ENCODE assay signal across 31 cellular contexts in the genomic region with DNA sequence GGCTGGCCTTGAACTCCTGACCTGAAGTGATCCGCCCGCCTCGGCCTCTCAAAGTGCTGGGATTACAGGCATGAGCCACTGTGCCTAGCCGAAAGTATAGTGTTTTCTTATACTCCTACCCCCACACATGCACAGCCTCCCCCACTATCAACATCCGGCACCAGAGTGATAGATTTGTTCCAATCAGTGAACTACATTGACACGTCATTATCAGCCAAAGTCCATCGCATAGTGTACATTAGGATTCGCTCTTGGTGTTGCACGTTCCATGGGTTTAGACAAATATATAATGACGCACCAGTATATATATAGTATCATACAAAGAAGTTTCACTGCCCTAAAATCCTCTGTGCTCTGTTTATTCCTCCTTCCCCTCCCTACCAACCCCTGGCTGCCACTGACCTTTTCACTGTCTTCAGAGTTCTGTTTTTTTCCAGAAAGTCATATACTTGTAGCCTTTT. TPM values are rescaled to one million over a fixed set of nuclear protein-coding genes. Genes with fewer than 3 reads are reported as not detected.
DNase-seq lines count a peak whose midpoint lies in the region; ATAC-seq, FAIRE-seq and TF ChIP-seq lines count a peak whose summit lies in the region.
"Had no signal": no experiment of that assay in that cellular context is flagged by ENCODE, and none has a peak within 500 bp of the region (broad histone marks: within the 10 kb centered on the region; RNA-seq: fewer than 3 reads in every experiment).

No MANE protein-coding gene starts in this region.

- H3K4me3 Mint-ChIP-seq in GM23338, result no peak overlapping the region
- H3K4me3 Mint-ChIP-seq: activated T-helper 17 cell treated with anti-CD3 and anti-CD28 coated beads, Interleukin-2, amount 50 U/mL, for 72 hours; naive thymus-derived CD8-positive, alpha-beta T cell had no signal

- no peaks in the 10 kb centered on the region for H3K9me1 ChIP-seq in K562 (ENCODE audit: control insufficient read depth, insufficient read depth, low read length)

- no peaks in the 10 kb centered on the region for H3K9me2 ChIP-seq in GM23338 (ENCODE audit: insufficient read depth)

- no TSS peak for BruUV-seq in K562 (replicated peaks; lab: Mats Ljungman, UMichigan)

- no peaks in the 10 kb centered on the region for H4K20me1 ChIP-seq in K562 (replicated peaks; ENCODE audit: control insufficient read depth, insufficient read depth, low read length)
- H4K20me1 ChIP-seq in GM23338 (replicated peaks; ENCODE audit: insufficient read depth), result no peaks in the 10 kb centered on the region

- POLR2A ChIA-PET in K562 (lab: Yijun Ruan, JAX), result no interaction called here

- no peaks in the 10 kb centered on the region for H3K4me1 ChIP-seq in left ventricle myocardium inferior
- no peaks in the 10 kb centered on the region; a peak in 2 of 5 replicates for H3K4me1 ChIP-seq in K562 (replicated peaks in 1 of 2; ENCODE audit: control insufficient read depth in 2 of 2, insufficient read depth in 2 of 2, low read length in 2 of 2)
- peaks cover 8% of the 10 kb centered on the region for H3K4me1 ChIP-seq in lower lobe of right lung
- no peaks in the 10 kb centered on the region for H3K4me1 ChIP-seq in GM23338 (ENCODE audit: insufficient read depth)
- H3K4me1 ChIP-seq: ascending aorta, Caco-2 had no signal

- no peak overlapping the region for H3K4me2 ChIP-seq in K562 (ENCODE audit: insufficient read depth, low read length)
- H3K4me2 ChIP-seq in GM23338, result no peak overlapping the region

- H3K9me3 ChIP-seq in left ventricle myocardium inferior (replicated peaks), result no peaks in the 10 kb centered on the region
- H3K9me3 ChIP-seq in K562 (replicated peaks; ENCODE audit: control insufficient read depth, insufficient read depth, low read depth, low read length), result no peaks in the 10 kb centered on the region
- no peaks in the 10 kb centered on the region for H3K9me3 ChIP-seq in lower lobe of right lung
- H3K9me3 ChIP-seq: ascending aorta, Caco-2 had no signal

- H3K27me3 ChIP-seq in left ventricle myocardium inferior (ENCODE audit: low read depth) (peaks cover 50% of the 10 kb centered on the region), K562 (ENCODE audit: control insufficient read depth in 2 of 2, insufficient read depth in 2 of 2, low read length in 2 of 2) (peaks cover 8 to 21% of the 10 kb centered on the region in 2 experiments; a peak in 4 of 5 replicates), lower lobe of right lung (ENCODE audit: low read depth) (no peaks in the 10 kb centered on the region), GM23338 (ENCODE audit: insufficient read depth) (no peaks in the 10 kb centered on the region)
- H3K27me3 ChIP-seq: ascending aorta had no signal

- H2AFZ ChIP-seq in K562 (ENCODE audit: low read depth, low read length) (no peak overlapping the region), GM23338 (no peak overlapping the region)
- H2AFZ ChIP-seq: GM23248 had no signal

- no peak for FAIRE-seq in K562 (lab: Jason Lieb, UNC)
- FAIRE-seq: GM12878 had no signal

- H3K4me1 Mint-ChIP-seq in GM23338, result no peaks in the 10 kb centered on the region
- H3K4me1 Mint-ChIP-seq: activated T-helper 17 cell treated with anti-CD3 and anti-CD28 coated beads, Interleukin-2, amount 50 U/mL, for 72 hours had no signal

- H3K27ac Mint-ChIP-seq in GM23338, result no peak overlapping the region
- H3K27ac Mint-ChIP-seq: activated naive CD4-positive, alpha-beta T cell treated with anti-CD3 and anti-CD28 coated beads, Interleukin-2, amount 50 U/mL, for 72 hours; activated T-helper 17 cell treated with anti-CD3 and anti-CD28 coated beads, Interleukin-2, amount 50 U/mL, for 72 hours had no signal

- no peak for TF ChIP-seq RAD21 in K562 (CRISPR knock-in tag; conservative IDR thresholded peaks at IDR 0.05 in 1 of 2, IDR thresholded peaks at IDR 0.05 in 1 of 2)

- H3K9ac ChIP-seq in K562 (ENCODE audit: insufficient read depth in 1 of 2, low read depth in 2 of 2, low read length in 2 of 2), result no peak overlapping the region
- H3K9ac ChIP-seq: GM23248 had no signal

- ATAC-seq in left cardiac atrium, result peak; percentile 15 to 47
- no peak; the same call in 2 of the 3 replicates for ATAC-seq in K562
- peak; percentile 58 to 86 for ATAC-seq in lower lobe of right lung
- no peak for ATAC-seq in GM23338
- ATAC-seq in HG03025 (IDR thresholded peaks at IDR 0.05; ENCODE audit: low FRiP score, unreplicated experiment), result no peak
- ATAC-seq: activated naive CD4-positive, alpha-beta T cell treated with anti-CD3 and anti-CD28 coated beads, Interleukin-2, amount 50 U/mL, for 72 hours; activated T-helper 17 cell treated with anti-CD3 and anti-CD28 coated beads, Interleukin-2, amount 50 U/mL, for 72 hours; GM12878; naive thymus-derived CD8-positive, alpha-beta T cell had no signal

- H3K36me3 Mint-ChIP-seq in GM23338 (ENCODE audit: low read depth), result no peaks in the 10 kb centered on the region
- H3K36me3 Mint-ChIP-seq: activated naive CD4-positive, alpha-beta T cell treated with anti-CD3 and anti-CD28 coated beads, Interleukin-2, amount 50 U/mL, for 72 hours; naive thymus-derived CD8-positive, alpha-beta T cell had no signal

- H3K36me3 ChIP-seq in left ventricle myocardium inferior (no peaks in the 10 kb centered on the region), K562 (ENCODE audit: control insufficient read depth, insufficient read depth, low read length) (no peaks in the 10 kb centered on the region), lower lobe of right lung (no peaks in the 10 kb centered on the region), GM23338 (ENCODE audit: insufficient read depth) (no peaks in the 10 kb centered on the region)
- H3K36me3 ChIP-seq: ascending aorta, WERI-Rb-1 had no signal

- DNase-seq in left cardiac atrium (no peak), left ventricle myocardium inferior (no peak), K562 (ENCODE audit: extremely low read depth in 1 of 4, low spot score in 3 of 4) (peak in 1 of 4 experiments; percentile 24), lower lobe of right lung (no peak), GM23338 (ENCODE audit: low spot score) (no peak), mesenteric fat pad (ENCODE audit: low spot score) (no peak), epidermal melanocyte (ENCODE audit: insufficient read length, low spot score) (no peak)
- DNase-seq: activated CD4-positive, alpha-beta T cell treated with anti-CD3 and anti-CD28 coated beads, Interleukin-2, amount 50 U/mL, for 1 hour; central memory CD4-positive, alpha-beta T cell; DMS79 treated with DMSO at 0.1 percent for 48 hours; foreskin fibroblast; GM23248; hippocampal formation; mesenchymal stem cell; naive thymus-derived CD8-positive, alpha-beta T cell; NCI-H1436 treated with DMSO at 0.1 percent for 48 hours; NCI-H748 treated with DMSO at 0.1 percent for 48 hours; SHP77 treated with DMSO at 0.1 percent for 48 hours; stimulated activated CD4-positive, alpha-beta T cell treated with anti-CD3 and anti-CD28 coated beads, Interleukin-15, amount 100 ng/mL, for 24 hours; T-helper 1 cell; WERI-Rb-1 had no signal

- H3K9me3 Mint-ChIP-seq in GM23338, result no peaks in the 10 kb centered on the region
- H3K9me3 Mint-ChIP-seq: activated naive CD4-positive, alpha-beta T cell treated with anti-CD3 and anti-CD28 coated beads, Interleukin-2, amount 50 U/mL, for 72 hours; activated T-helper 17 cell treated with anti-CD3 and anti-CD28 coated beads, Interleukin-2, amount 50 U/mL, for 72 hours; naive thymus-derived CD8-positive, alpha-beta T cell had no signal

- H3F3A ChIP-seq in GM23338 (replicated peaks; ENCODE audit: low read depth), result 0 out of 2 replicates have a peak, but pooled peaks cover 2% of the 10 kb centered on the region

- TF ChIP-seq CTCF in left ventricle myocardium inferior (IDR thresholded peaks at IDR 0.05; ENCODE audit: borderline replicate concordance), result no peak
- no peak for TF ChIP-seq CTCF in K562 (IDR thresholded peaks at IDR 0.05 in 2 of 3, conservative IDR thresholded peaks at IDR 0.05 in 1 of 3; ENCODE audit: insufficient read depth in 2 of 3, low read depth in 1 of 3, low read length in 3 of 3)
- TF ChIP-seq CTCF in lower lobe of right lung (IDR thresholded peaks at IDR 0.05), result no peak
- TF ChIP-seq CTCF in GM23338 (conservative IDR thresholded peaks at IDR 0.05; ENCODE audit: low read depth in 2 of 2), result no peak

- intact Hi-C loops in left cardiac atrium (cut with DNase I), result no loop called here
- intact Hi-C loops in left ventricle myocardium inferior (cut with micrococcal nuclease), result no loop called here
- intact Hi-C loops in K562 (cut with micrococcal nuclease), result no loop called here
- intact Hi-C loops in lower lobe of right lung (cut with DNase I), result no loop called here

- no peak for TF ChIP-seq EP300 in K562 (IDR thresholded peaks at IDR 0.05; ENCODE audit: low read length)

- 2% methylated on average over 10 of the region's 10 CpGs for WGBS in K562 (ENCODE audit: insufficient coverage, low coverage, missing lambda C conversion rate)

- TF ChIP-seq POLR2A in K562 (conservative IDR thresholded peaks at IDR 0.05), result no peak

- CTCF ChIA-PET in K562 (lab: Yijun Ruan, JAX; ENCODE audit: low intra/inter-chr PET ratio), result no interaction called here

- H3K27ac ChIP-seq in left ventricle myocardium inferior (replicated peaks) (no peak overlapping the region), K562 (ENCODE audit: extremely low read depth, low read depth, low read length) (no peak overlapping the region), lower lobe of right lung (no peak overlapping the region), GM23338 (ENCODE audit: low read depth) (no peak overlapping the region)
- H3K27ac ChIP-seq: ascending aorta, GM23248, WERI-Rb-1 had no signal

- no peak overlapping the region for H3K4me3 ChIP-seq in left ventricle myocardium inferior
- no peak overlapping the region for H3K4me3 ChIP-seq in K562
- H3K4me3 ChIP-seq in lower lobe of right lung, result no peak overlapping the region
- no peak overlapping the region for H3K4me3 ChIP-seq in GM23338
- H3K4me3 ChIP-seq: ascending aorta, GM12878, GM23248 had no signal

- H3K27me3 Mint-ChIP-seq in GM23338 (ENCODE audit: insufficient read depth, low read depth, poor library complexity), result peaks cover 3% of the 10 kb centered on the region

- in situ Hi-C loops in K562 (cut with MboI), result no loop called here

- H3K79me2 ChIP-seq in K562 (ENCODE audit: control insufficient read depth, insufficient read depth, low read length), result no peaks in the 10 kb centered on the region
- H3K79me2 ChIP-seq in GM23338 (replicated peaks; ENCODE audit: insufficient read depth), result no peaks in the 10 kb centered on the region

RNA-seq across cellular contexts. Expression of a gene that starts 11.9 kb away (rescaled TPM):
- total RNA-seq in left cardiac atrium (not detected), left ventricle myocardium inferior (not detected), K562 (2014; rRNA removed) (not detected in 2 replicates), K562 (2014; rRNA removed; fragmentation: Illumina TruSeq; extraction: Trizol) (not detected in 2 replicates), K562 (2015; rRNA removed; fragmentation: Illumina TruSeq; extraction: Trizol) (not detected in 2 replicates), K562 (2021) (not detected in 2 replicates), lower lobe of right lung (not detected), mesenteric fat pad (not detected)
- not detected in 2 replicates for total RNA-seq in K562 (2011; cell fraction: chromatin; rRNA removed; ENCODE audit: low replicate concordance)
- total RNA-seq in K562 (2011; cell fraction: nucleolus; rRNA removed), result not detected in 2 replicates
- total RNA-seq in K562 (2011; cell fraction: nucleoplasm; rRNA removed), result not detected in 2 replicates
- polyA plus RNA-seq in K562 (2011; rRNA removed) (not detected in 2 replicates), K562 (2014; fragmentation: Illumina TruSeq; extraction: Trizol) (not detected in 2 replicates), K562 (2014; fragmentation: Nextera tagmentation; extraction: Ambion mirVana) (not detected), K562 (2014; rRNA removed) (not detected in 2 replicates), GM23338 (2016; fragmentation: Nextera tagmentation; extraction: Ambion mirVana) (not detected in 2 replicates)
- polyA plus RNA-seq in K562 (2011; cell fraction: cytosol; rRNA removed), result not detected in 2 replicates
- polyA plus RNA-seq in K562 (2011; cell fraction: nucleus; rRNA removed), result not detected in 2 replicates
- polyA plus RNA-seq in K562 (2012), result not detected in 2 replicates
- polyA minus RNA-seq in K562 (2011; rRNA and poly(A)+ RNA removed), result not detected in 2 replicates
- polyA minus RNA-seq in K562 (2011; cell fraction: cytosol; rRNA and poly(A)+ RNA removed), result not detected in 2 replicates
- not detected in 2 replicates for polyA minus RNA-seq in K562 (2011; cell fraction: nucleus; rRNA and poly(A)+ RNA removed)
- not detected in 2 replicates for total RNA-seq in GM23338 (2014; rRNA removed; shearing (Covaris generic))
- total RNA-seq: activated naive CD4-positive, alpha-beta T cell treated with anti-CD3 and anti-CD28 coated beads, Interleukin-2, amount 50 U/mL, for 72 hours; activated T-helper 17 cell treated with anti-CD3 and anti-CD28 coated beads, Interleukin-2, amount 50 U/mL, for 72 hours; ascending aorta; epithelial cell of proximal tubule; GM23248; naive thymus-derived CD8-positive, alpha-beta T cell; osteocyte; urinary bladder had no signal
- polyA plus RNA-seq: BJ; GM12878; GM23248; naive thymus-derived CD8-positive, alpha-beta T cell had no signal

RNA-seq across cellular contexts. Expression of a gene that starts 20.1 kb away (rescaled TPM):
- total RNA-seq in left cardiac atrium, result 1 to 10 TPM; 6.5 to 8.2 TPM
- total RNA-seq in left ventricle myocardium inferior, result 3.1 TPM
- 0.28 TPM in 1 of 2 replicates, not detected in the other for total RNA-seq in K562 (2011; cell fraction: chromatin; rRNA removed; ENCODE audit: low replicate concordance)
- 1.5 TPM in 1 of 2 replicates, not detected in the other for total RNA-seq in K562 (2011; cell fraction: nucleolus; rRNA removed)
- 0.31 and 0.51 TPM in 2 replicates for total RNA-seq in K562 (2011; cell fraction: nucleoplasm; rRNA removed)
- 0.05 TPM in 1 of 2 replicates, not detected in the other for total RNA-seq in K562 (2014; rRNA removed)
- not detected in 2 replicates for total RNA-seq in K562 (2014; rRNA removed; fragmentation: Illumina TruSeq; extraction: Trizol)
- 0.22 TPM in 1 of 2 replicates, not detected in the other for total RNA-seq in K562 (2015; rRNA removed; fragmentation: Illumina TruSeq; extraction: Trizol)
- 0.25 and 0.55 TPM in 2 replicates for total RNA-seq in K562 (2021)
- 0.24 and 0.30 TPM in 2 replicates for polyA plus RNA-seq in K562 (2011; rRNA removed)
- polyA plus RNA-seq in K562 (2011; cell fraction: cytosol; rRNA removed), result 0.31 and 0.36 TPM in 2 replicates
- polyA plus RNA-seq in K562 (2011; cell fraction: nucleus; rRNA removed), result 0.14 and 0.18 TPM in 2 replicates
- polyA plus RNA-seq in K562 (2012), result 0.26 and 0.48 TPM in 2 replicates
- 0.10 and 0.26 TPM in 2 replicates for polyA plus RNA-seq in K562 (2014; fragmentation: Illumina TruSeq; extraction: Trizol)
- polyA plus RNA-seq in K562 (2014; fragmentation: Nextera tagmentation; extraction: Ambion mirVana), result under 1 TPM in 1 of 2 experiments, not detected in 1; 0.07 TPM
- polyA plus RNA-seq in K562 (2014; rRNA removed), result 0.68 TPM in 1 of 2 replicates, not detected in the other
- polyA minus RNA-seq in K562 (2011; rRNA and poly(A)+ RNA removed), result 0.28 TPM in 1 of 2 replicates, not detected in the other
- polyA minus RNA-seq in K562 (2011; cell fraction: cytosol; rRNA and poly(A)+ RNA removed), result not detected in 2 replicates
- not detected in 2 replicates for polyA minus RNA-seq in K562 (2011; cell fraction: nucleus; rRNA and poly(A)+ RNA removed)
- total RNA-seq in lower lobe of right lung, result 249 TPM
- total RNA-seq in GM23338 (2014; rRNA removed; shearing (Covaris generic)), result 4.1 and 6.8 TPM in 2 replicates
- polyA plus RNA-seq in GM23338 (2016; fragmentation: Nextera tagmentation; extraction: Ambion mirVana), result 3.7 and 4.0 TPM in 2 replicates
- 51.3 TPM for total RNA-seq in mesenteric fat pad

RNA-seq across cellular contexts. Expression of a gene that starts 20.2 kb away (rescaled TPM):
- total RNA-seq in left cardiac atrium (under 1 TPM; 0.21 to 0.39 TPM), left ventricle myocardium inferior (0.08 TPM), K562 (2014; rRNA removed) (not detected in 2 replicates), K562 (2014; rRNA removed; fragmentation: Illumina TruSeq; extraction: Trizol) (not detected in 2 replicates), K562 (2015; rRNA removed; fragmentation: Illumina TruSeq; extraction: Trizol) (not detected in 2 replicates), K562 (2021) (0.09 TPM in 1 of 2 replicates, not detected in the other), lower lobe of right lung (13.3 TPM), mesenteric fat pad (2.9 TPM)
- total RNA-seq in K562 (2011; cell fraction: chromatin; rRNA removed; ENCODE audit: low replicate concordance), result not detected in 2 replicates
- total RNA-seq in K562 (2011; cell fraction: nucleolus; rRNA removed), result not detected in 2 replicates
- not detected in 2 replicates for total RNA-seq in K562 (2011; cell fraction: nucleoplasm; rRNA removed)
- polyA plus RNA-seq in K562 (2011; rRNA removed) (not detected in 2 replicates), K562 (2014; fragmentation: Illumina TruSeq; extraction: Trizol) (not detected in 2 replicates), K562 (2014; fragmentation: Nextera tagmentation; extraction: Ambion mirVana) (not detected), K562 (2014; rRNA removed) (not detected in 2 replicates), GM23338 (2016; fragmentation: Nextera tagmentation; extraction: Ambion mirVana) (0.21 and 0.32 TPM in 2 replicates)
- not detected in 2 replicates for polyA plus RNA-seq in K562 (2011; cell fraction: cytosol; rRNA removed)
- 0.04 TPM in 1 of 2 replicates, not detected in the other for polyA plus RNA-seq in K562 (2011; cell fraction: nucleus; rRNA removed)
- polyA plus RNA-seq in K562 (2012), result not detected in 2 replicates
- not detected in 2 replicates for polyA minus RNA-seq in K562 (2011; rRNA and poly(A)+ RNA removed)
- polyA minus RNA-seq in K562 (2011; cell fraction: cytosol; rRNA and poly(A)+ RNA removed), result not detected in 2 replicates
- polyA minus RNA-seq in K562 (2011; cell fraction: nucleus; rRNA and poly(A)+ RNA removed), result not detected in 2 replicates
- total RNA-seq in GM23338 (2014; rRNA removed; shearing (Covaris generic)), result 1.4 TPM in 1 of 2 replicates, not detected in the other
- total RNA-seq: ascending aorta had no signal

RNA-seq across cellular contexts. Expression of a gene that starts 26.4 kb away (rescaled TPM):
- total RNA-seq in left cardiac atrium (1 to 10 TPM in 1 of 2 donors, under 1 TPM in 1; 0.81 to 1.1 TPM), left ventricle myocardium inferior (0.63 TPM), K562 (2014; rRNA removed) (0.41 TPM in 1 of 2 replicates, not detected in the other), K562 (2014; rRNA removed; fragmentation: Illumina TruSeq; extraction: Trizol) (not detected in 2 replicates), K562 (2015; rRNA removed; fragmentation: Illumina TruSeq; extraction: Trizol) (not detected in 2 replicates), K562 (2021) (0.31 TPM in 1 of 2 replicates, not detected in the other), lower lobe of right lung (9.9 TPM), mesenteric fat pad (6.9 TPM)
- not detected in 2 replicates for total RNA-seq in K562 (2011; cell fraction: chromatin; rRNA removed; ENCODE audit: low replicate concordance)
- total RNA-seq in K562 (2011; cell fraction: nucleolus; rRNA removed), result not detected in 2 replicates
- total RNA-seq in K562 (2011; cell fraction: nucleoplasm; rRNA removed), result not detected in 2 replicates
- polyA plus RNA-seq in K562 (2011; rRNA removed) (not detected in 2 replicates), K562 (2014; fragmentation: Illumina TruSeq; extraction: Trizol) (not detected in 2 replicates), K562 (2014; fragmentation: Nextera tagmentation; extraction: Ambion mirVana) (not detected), K562 (2014; rRNA removed) (not detected in 2 replicates), GM23338 (2016; fragmentation: Nextera tagmentation; extraction: Ambion mirVana) (0.40 and 0.47 TPM in 2 replicates)
- 0.15 and 0.39 TPM in 2 replicates for polyA plus RNA-seq in K562 (2011; cell fraction: cytosol; rRNA removed)
- polyA plus RNA-seq in K562 (2011; cell fraction: nucleus; rRNA removed), result 0.24 TPM in 1 of 2 replicates, not detected in the other
- polyA plus RNA-seq in K562 (2012), result 0.30 TPM in 1 of 2 replicates, not detected in the other
- not detected in 2 replicates for polyA minus RNA-seq in K562 (2011; rRNA and poly(A)+ RNA removed)
- polyA minus RNA-seq in K562 (2011; cell fraction: cytosol; rRNA and poly(A)+ RNA removed), result not detected in 2 replicates
- not detected in 2 replicates for polyA minus RNA-seq in K562 (2011; cell fraction: nucleus; rRNA and poly(A)+ RNA removed)
- 0.38 TPM in 1 of 2 replicates, not detected in the other for total RNA-seq in GM23338 (2014; rRNA removed; shearing (Covaris generic))
- total RNA-seq: activated T-helper 17 cell treated with anti-CD3 and anti-CD28 coated beads, Interleukin-2, amount 50 U/mL, for 72 hours; ascending aorta; epithelial cell of proximal tubule; GM23248 had no signal
- polyA plus RNA-seq: naive thymus-derived CD8-positive, alpha-beta T cell had no signal

RNA-seq across cellular contexts. Expression of a gene that starts 28.6 kb away (rescaled TPM):
- 10 to 100 TPM; 16.9 to 17.6 TPM for total RNA-seq in left cardiac atrium
- 18.0 TPM for total RNA-seq in left ventricle myocardium inferior
- total RNA-seq in K562 (2011; cell fraction: chromatin; rRNA removed; ENCODE audit: low replicate concordance), result 6.3 and 9.7 TPM in 2 replicates
- 9.7 and 10.4 TPM in 2 replicates for total RNA-seq in K562 (2011; cell fraction: nucleolus; rRNA removed)
- 7.3 and 11.4 TPM in 2 replicates for total RNA-seq in K562 (2011; cell fraction: nucleoplasm; rRNA removed)
- total RNA-seq in K562 (2014; rRNA removed), result 13.0 and 18.8 TPM in 2 replicates
- total RNA-seq in K562 (2014; rRNA removed; fragmentation: Illumina TruSeq; extraction: Trizol), result 12.6 and 16.1 TPM in 2 replicates
- 15.2 and 19.4 TPM in 2 replicates for total RNA-seq in K562 (2015; rRNA removed; fragmentation: Illumina TruSeq; extraction: Trizol)
- 10.4 and 11.4 TPM in 2 replicates for total RNA-seq in K562 (2021)
- 15.6 and 19.2 TPM in 2 replicates for polyA plus RNA-seq in K562 (2011; rRNA removed)
- 17.7 and 18.3 TPM in 2 replicates for polyA plus RNA-seq in K562 (2011; cell fraction: cytosol; rRNA removed)
- 8.5 and 11.9 TPM in 2 replicates for polyA plus RNA-seq in K562 (2011; cell fraction: nucleus; rRNA removed)
- 10.1 and 13.7 TPM in 2 replicates for polyA plus RNA-seq in K562 (2012)
- polyA plus RNA-seq in K562 (2014; fragmentation: Illumina TruSeq; extraction: Trizol), result 19.0 and 19.1 TPM in 2 replicates
- 10 to 100 TPM; 17.8 to 30.6 TPM for polyA plus RNA-seq in K562 (2014; fragmentation: Nextera tagmentation; extraction: Ambion mirVana)
- 21.1 and 22.5 TPM in 2 replicates for polyA plus RNA-seq in K562 (2014; rRNA removed)
- polyA minus RNA-seq in K562 (2011; rRNA and poly(A)+ RNA removed), result 11.8 and 11.9 TPM in 2 replicates
- 5.7 and 9.1 TPM in 2 replicates for polyA minus RNA-seq in K562 (2011; cell fraction: cytosol; rRNA and poly(A)+ RNA removed)
- 2.1 and 2.4 TPM in 2 replicates for polyA minus RNA-seq in K562 (2011; cell fraction: nucleus; rRNA and poly(A)+ RNA removed)
- total RNA-seq in lower lobe of right lung, result 22.9 TPM
- 15.5 and 16.7 TPM in 2 replicates for total RNA-seq in GM23338 (2014; rRNA removed; shearing (Covaris generic))
- polyA plus RNA-seq in GM23338 (2016; fragmentation: Nextera tagmentation; extraction: Ambion mirVana), result 32.8 and 33.3 TPM in 2 replicates
- 16.1 TPM for total RNA-seq in mesenteric fat pad

Comparison
In these comparisons a context has a peak if more than half of its experiments do, and no peak if none do; other contexts are left out.
1. ATAC-seq: peak in left cardiac atrium (2 of 2) and lower lobe of right lung (2 of 2); none in K562 (single experiment), GM23338 (single experiment) and HG03025 (single experiment).